Comparison of ENCODE assay signal across 16 cellular contexts in the genomic region with DNA sequence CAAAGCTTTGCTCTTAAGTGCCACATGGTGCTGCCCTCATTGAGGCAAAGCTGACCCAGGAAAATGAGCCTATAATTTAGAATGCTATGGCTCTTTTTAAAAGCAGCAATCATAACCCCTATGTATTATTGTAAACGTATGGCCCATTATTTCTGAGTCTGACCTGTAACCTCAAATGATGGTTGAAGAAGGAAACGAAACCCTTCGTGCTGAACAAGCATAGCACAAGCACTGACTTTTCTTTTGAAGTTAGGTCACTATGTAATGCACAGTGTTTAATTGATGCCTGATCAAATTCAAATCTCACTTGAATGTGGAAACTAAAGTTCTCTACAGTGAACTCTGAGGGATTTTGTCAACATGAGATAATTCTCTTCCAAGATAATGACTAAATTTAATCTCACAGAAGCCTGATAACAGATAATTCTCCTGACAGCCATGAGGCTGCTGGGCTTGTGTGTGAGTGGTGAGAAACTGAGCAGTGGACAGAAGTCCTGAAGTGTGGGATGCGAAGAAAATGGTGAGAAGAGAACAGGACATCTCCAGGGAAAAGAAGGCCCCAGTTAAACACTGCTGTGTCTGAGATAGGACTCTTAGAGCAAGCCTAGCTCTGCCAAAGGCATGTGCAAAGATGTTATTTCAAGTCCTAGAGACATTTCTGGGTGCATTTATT.
DNase-seq lines count a peak whose midpoint lies in the region; ATAC-seq and TF ChIP-seq lines count a peak whose summit lies in the region.
"Had no signal": no experiment of that assay in that cellular context is flagged by ENCODE, and none has a peak within 500 bp of the region (broad histone marks: within the 10 kb centered on the region; RNA-seq: fewer than 3 reads in every experiment).

No MANE protein-coding gene starts in this region.

- TF ChIP-seq CTCF in KMS-11 (conservative IDR thresholded peaks at IDR 0.05; ENCODE audit: low read depth, low read length) = no peak
- TF ChIP-seq CTCF in nephron (IDR thresholded peaks at IDR 0.05; ENCODE audit: unreplicated experiment in 3 of 3) = no peak

- no peak overlapping the region for H3K4me3 Mint-ChIP-seq in nephron
- H3K4me3 Mint-ChIP-seq in stimulated activated naive CD8-positive, alpha-beta T cell treated with anti-CD3 and anti-CD28 coated beads, Interleukin-15, amount 100 ng/mL, for 72 hours = no peak overlapping the region
- H3K4me3 Mint-ChIP-seq: CD4-positive, CD25-positive, alpha-beta regulatory T cell; H9 had no signal

- no peaks in the 10 kb centered on the region for H3K9me3 ChIP-seq in SJCRH30 (replicated peaks)
- H3K9me3 ChIP-seq: Caco-2 had no signal

- peak overlapping the region in 2 of 3 experiments; percentile 8 to 10 for H3K27ac Mint-ChIP-seq in nephron
- H3K27ac Mint-ChIP-seq in stimulated activated naive CD8-positive, alpha-beta T cell treated with anti-CD3 and anti-CD28 coated beads, Interleukin-15, amount 100 ng/mL, for 72 hours = peak overlapping the region in 1 of 2 donors; percentile 3
- H3K27ac Mint-ChIP-seq: H9 had no signal

- peak overlapping the region; percentile 97 for H3K4me2 ChIP-seq in KMS-11

- H3K9me3 Mint-ChIP-seq in nephron = no peaks in the 10 kb centered on the region
- H3K9me3 Mint-ChIP-seq in stimulated activated naive CD8-positive, alpha-beta T cell treated with anti-CD3 and anti-CD28 coated beads, Interleukin-15, amount 100 ng/mL, for 72 hours = peaks cover 0 to 15% of the 10 kb centered on the region in 2 donors
- H3K9me3 Mint-ChIP-seq: H9 had no signal

- no peak overlapping the region for H3K4me3 ChIP-seq in KMS-11 (IDR thresholded peaks at IDR 0.05; ENCODE audit: insufficient read depth, low read depth, low read length)
- no peak overlapping the region for H3K4me3 ChIP-seq in SJCRH30

- H3K27me3 ChIP-seq in KMS-11 (ENCODE audit: insufficient read depth, low read depth) = no peaks in the 10 kb centered on the region
- H3K27me3 ChIP-seq in SJCRH30 = no peaks in the 10 kb centered on the region

- peak overlapping the region; percentile 69 for H2AFZ ChIP-seq in KMS-11 (ENCODE audit: low read depth)

- H3K36me3 ChIP-seq in KMS-11 (ENCODE audit: insufficient read depth) (no peaks in the 10 kb centered on the region), SJCRH30 (no peaks in the 10 kb centered on the region)

- H4K20me1 ChIP-seq in KMS-11 (ENCODE audit: insufficient read depth) = no peaks in the 10 kb centered on the region

- H3K4me1 Mint-ChIP-seq in nephron = peaks cover 38% of the 10 kb centered on the region
- peaks cover 19% of the 10 kb centered on the region for H3K4me1 Mint-ChIP-seq in stimulated activated naive CD8-positive, alpha-beta T cell treated with anti-CD3 and anti-CD28 coated beads, Interleukin-15, amount 100 ng/mL, for 72 hours
- H3K4me1 Mint-ChIP-seq: H9 had no signal

- H3K9ac ChIP-seq in KMS-11 = peak overlapping the region; percentile 37

- H3K79me2 ChIP-seq in KMS-11 (ENCODE audit: insufficient read depth, low read depth) = peaks cover 6% of the 10 kb centered on the region

- DNase-seq in NCI-H524 (lab: John Stamatoyannopoulos, UW) (peak; percentile 77 to 83), SJCRH30 (no peak), occipital lobe (lab: John Stamatoyannopoulos, UW) (no peak)
- DNase-seq in stimulated activated naive CD8-positive, alpha-beta T cell treated with anti-CD3 and anti-CD28 coated beads, Interleukin-15, amount 100 ng/mL, for 72 hours = no peak
- DNase-seq: Caco-2; CD4-positive, CD25-positive, alpha-beta regulatory T cell; DMS53; H9; NCI-H1092; NCI-H146; NCI-H2081; NCI-H526 treated with DMSO at 0.1 percent for 48 hours; SIG-M5 had no signal

- no peak for ATAC-seq in stimulated activated naive CD8-positive, alpha-beta T cell treated with anti-CD3 and anti-CD28 coated beads, Interleukin-15, amount 100 ng/mL, for 72 hours
- ATAC-seq in HG03280 (IDR thresholded peaks at IDR 0.05; ENCODE audit: unreplicated experiment) = no peak

- H3K27ac ChIP-seq in KMS-11 = peak overlapping the region; percentile 85
- H3K27ac ChIP-seq in SJCRH30 = peak overlapping the region; percentile 31

- no peaks in the 10 kb centered on the region for H3K36me3 Mint-ChIP-seq in nephron (ENCODE audit: low read depth)
- H3K36me3 Mint-ChIP-seq: CD4-positive, CD25-positive, alpha-beta regulatory T cell had no signal

- H3K4me1 ChIP-seq in KMS-11 (ENCODE audit: low read depth, poor library complexity, severe bottlenecking) (peaks cover 92% of the 10 kb centered on the region), SJCRH30 (peaks cover 44% of the 10 kb centered on the region)

- no peaks in the 10 kb centered on the region for H3K27me3 Mint-ChIP-seq in nephron (ENCODE audit: low read depth)
- H3K27me3 Mint-ChIP-seq in stimulated activated naive CD8-positive, alpha-beta T cell treated with anti-CD3 and anti-CD28 coated beads, Interleukin-15, amount 100 ng/mL, for 72 hours = no peaks in the 10 kb centered on the region
- H3K27me3 Mint-ChIP-seq: CD4-positive, CD25-positive, alpha-beta regulatory T cell had no signal

Comparison
In these comparisons a context has a peak if more than half of its experiments do, and no peak if none do; other contexts are left out.
1. DNase-seq: peak in NCI-H524 (2 of 2); none in SJCRH30 (0 of 2), occipital lobe (single experiment) and stimulated activated naive CD8-positive, alpha-beta T cell treated with anti-CD3 and anti-CD28 coated beads, Interleukin-15, amount 100 ng/mL, for 72 hours (0 of 2).